In genomic region chr17:40490982-40491381, GRCh38 we compare ENCODE assay signal across 14 cellular contexts. TPM values are rescaled to one million over a fixed set of nuclear protein-coding genes. Genes with fewer than 3 reads are reported as not detected.
A peak's percentile ranks its signal among the peaks of the same experiment; 100 is the strongest.
DNase-seq lines count a peak whose midpoint lies in the region; ATAC-seq and TF ChIP-seq lines count a peak whose summit lies in the region.
"Had no signal": no experiment of that assay in that cellular context is flagged by ENCODE, and none has a peak within 500 bp of the region (broad histone marks: within the 10 kb centered on the region; RNA-seq: fewer than 3 reads in every experiment).

No MANE protein-coding gene starts in this region.

- H3K4me1 Mint-ChIP-seq in HFFc6 (ENCODE audit: low read depth) (peaks cover 43% of the 10 kb centered on the region), nephron progenitor cell (peaks cover 46% of the 10 kb centered on the region)
- H3K4me1 Mint-ChIP-seq in central memory CD8-positive, alpha-beta T cell = peaks cover 51% of the 10 kb centered on the region

- H3K4me1 ChIP-seq in ACC112 (ENCODE audit: control insufficient read depth, insufficient read depth, low read length, unreplicated experiment) (peaks cover 40% of the 10 kb centered on the region), BE2C (peaks cover 17% of the 10 kb centered on the region)

- H3K36me3 Mint-ChIP-seq in HFFc6 (ENCODE audit: low read depth) (no peaks in the 10 kb centered on the region), nephron progenitor cell (ENCODE audit: low read depth) (no peaks in the 10 kb centered on the region)
- H3K36me3 Mint-ChIP-seq in central memory CD8-positive, alpha-beta T cell (ENCODE audit: insufficient read depth) = peaks cover 2% of the 10 kb centered on the region
- H3K36me3 Mint-ChIP-seq: natural killer cell treated with Interleukin-12 subunit alpha and Interleukin-12 subunit beta and Interleukin-15 and Interleukin-18, amount 100 ng/mL, for 72 hours had no signal

- H3K9me3 Mint-ChIP-seq in HFFc6 (no peaks in the 10 kb centered on the region), nephron progenitor cell (no peaks in the 10 kb centered on the region)
- no peaks in the 10 kb centered on the region for H3K9me3 Mint-ChIP-seq in central memory CD8-positive, alpha-beta T cell
- H3K9me3 Mint-ChIP-seq: natural killer cell treated with Interleukin-12 subunit alpha and Interleukin-12 subunit beta and Interleukin-15 and Interleukin-18, amount 100 ng/mL, for 72 hours had no signal

- 0 out of 2 replicates have a peak overlapping the region, but pooled peaks have one; percentile 9 for H3K27ac ChIP-seq in ACC112 (ENCODE audit: low read depth, low read length)

- ATAC-seq in central memory CD8-positive, alpha-beta T cell (replicated peaks; ENCODE audit: extremely low read depth, poor library complexity, severe bottlenecking) = no peak
- no peak for ATAC-seq in HG02973 (IDR thresholded peaks at IDR 0.05; ENCODE audit: unreplicated experiment)
- ATAC-seq in GM19463 (IDR thresholded peaks at IDR 0.05; ENCODE audit: unreplicated experiment) = no peak
- ATAC-seq: activated CD4-positive, CD25-positive, alpha-beta regulatory T cell treated with anti-CD3 and anti-CD28 coated beads, Interleukin-2, amount 50 U/mL, for 24 hours; natural killer cell treated with Interleukin-12 subunit alpha and Interleukin-12 subunit beta and Interleukin-15 and Interleukin-18, amount 100 ng/mL, for 72 hours had no signal

- H3K4me3 ChIP-seq in ACC112 (ENCODE audit: low read depth, low read length) (no peak overlapping the region), BE2C (ENCODE audit: low read depth, low read length) (no peak overlapping the region)

- H3K27ac Mint-ChIP-seq in HFFc6 = peak overlapping the region; percentile 62
- peak overlapping the region; percentile 65 for H3K27ac Mint-ChIP-seq in central memory CD8-positive, alpha-beta T cell (ENCODE audit: low read depth)
- H3K27ac Mint-ChIP-seq in nephron progenitor cell = peak overlapping the region; percentile 73
- H3K27ac Mint-ChIP-seq: natural killer cell treated with Interleukin-12 subunit alpha and Interleukin-12 subunit beta and Interleukin-15 and Interleukin-18, amount 100 ng/mL, for 72 hours had no signal

- no peak overlapping the region for H2AFZ ChIP-seq in ACC112 (ENCODE audit: low read length, unreplicated experiment)

- H3K36me3 ChIP-seq in ACC112 (ENCODE audit: insufficient read depth, low read length) (no peaks in the 10 kb centered on the region), BE2C (no peaks in the 10 kb centered on the region)

- H3K27me3 ChIP-seq in ACC112 (ENCODE audit: insufficient read depth, low read length) (no peaks in the 10 kb centered on the region), BE2C (no peaks in the 10 kb centered on the region)

- H3K4me3 Mint-ChIP-seq in HFFc6 (no peak overlapping the region), nephron progenitor cell (no peak overlapping the region)
- H3K4me3 Mint-ChIP-seq in central memory CD8-positive, alpha-beta T cell = no peak overlapping the region
- H3K4me3 Mint-ChIP-seq: natural killer cell treated with Interleukin-12 subunit alpha and Interleukin-12 subunit beta and Interleukin-15 and Interleukin-18, amount 100 ng/mL, for 72 hours had no signal

- DNase-seq in HFFc6 (no peak), nephron progenitor cell (no peak), BE2C (no peak), NCI-H1930 (lab: John Stamatoyannopoulos, UW) (no peak)
- DNase-seq in central memory CD8-positive, alpha-beta T cell (ENCODE audit: low spot score in 2 of 2) = no peak
- DNase-seq: activated gamma-delta T cell; stimulated activated CD4-positive, alpha-beta T cell treated with anti-CD3 and anti-CD28 coated beads, Interleukin-12 subunit alpha, Interleukin-12 subunit beta, amount 100 ng/mL, for 4 hours had no signal

- TF ChIP-seq CTCF in HFFc6 (IDR thresholded peaks at IDR 0.05) (no peak), nephron progenitor cell (IDR thresholded peaks at IDR 0.05) (no peak), BE2C (IDR thresholded peaks at IDR 0.05; ENCODE audit: low read depth, low read length) (no peak)

- H3K79me2 ChIP-seq in ACC112 (ENCODE audit: control insufficient read depth, insufficient read depth, low read length, unreplicated experiment) = no peaks in the 10 kb centered on the region

- no peaks in the 10 kb centered on the region for H3K9me3 ChIP-seq in BE2C

- peaks cover 4% of the 10 kb centered on the region; the same call in 1 of the 2 replicates for H3K27me3 Mint-ChIP-seq in HFFc6 (ENCODE audit: insufficient read depth)
- H3K27me3 Mint-ChIP-seq in central memory CD8-positive, alpha-beta T cell = no peaks in the 10 kb centered on the region
- peaks cover 2% of the 10 kb centered on the region for H3K27me3 Mint-ChIP-seq in nephron progenitor cell (ENCODE audit: low read depth, poor library complexity)

RNA-seq across cellular contexts. Expression of gene TNS4, which starts 10.4 kb away (rescaled TPM):
- under 1 TPM in 1 of 6 experiments, not detected in 5; 0.17 TPM for total RNA-seq in HFFc6 (2021; fragmentation: NEBNext Ultra II Directional; extraction: Animal tissue kit (Norgen Biotek cat#: 25700))
- polyA plus RNA-seq in BE2C (2012; ENCODE audit: insufficient read depth, insufficient read length, low read depth) = not detected
- total RNA-seq: G401, Right ventricle myocardium inferior had no signal

RNA-seq across cellular contexts. Expression of gene IGFBP4, which starts 47.7 kb away (rescaled TPM):
- 100 to 1,000 TPM; 575 to 816 (median 659) TPM for total RNA-seq in HFFc6 (2021; fragmentation: NEBNext Ultra II Directional; extraction: Animal tissue kit (Norgen Biotek cat#: 25700))
- polyA plus RNA-seq in BE2C (2012; ENCODE audit: insufficient read depth, insufficient read length, low read depth) = 262 TPM
